7 cellular contexts compared by ENCODE assay signal in the genomic region with DNA sequence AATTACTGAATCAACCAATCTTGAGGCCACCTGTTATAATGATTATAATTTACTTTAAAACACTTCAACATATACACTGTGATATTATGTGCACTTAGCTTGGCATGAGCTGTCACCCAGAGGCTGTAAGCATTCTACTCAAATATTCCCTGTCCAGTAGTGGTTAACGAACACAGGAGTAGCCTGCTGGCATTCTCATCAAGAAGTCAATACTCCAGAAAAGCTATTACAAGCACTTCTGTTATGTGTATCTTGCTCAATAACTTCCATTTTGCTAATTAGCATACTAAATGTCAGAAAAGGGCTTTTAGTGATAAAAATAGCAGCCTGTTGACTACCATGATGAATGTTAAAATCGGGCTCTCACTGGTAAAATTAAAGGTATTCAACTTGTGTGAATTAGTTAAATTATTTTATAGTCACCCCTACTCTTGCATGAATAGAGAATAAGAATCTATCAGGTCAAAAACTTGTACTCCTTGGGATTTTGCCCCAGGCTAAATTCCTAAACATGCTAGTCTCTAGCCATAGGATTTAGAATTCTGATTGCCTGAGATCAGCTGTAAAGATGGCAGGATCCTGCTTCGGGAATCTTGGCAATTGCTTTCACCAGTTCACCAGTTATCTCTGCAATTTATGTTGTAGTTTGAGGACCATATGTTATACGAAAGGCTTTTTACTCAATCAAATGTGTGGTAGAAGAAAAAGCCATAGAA.
"Had no signal": no experiment of that assay in that cellular context is flagged by ENCODE, and none has a peak within 500 bp of the region (broad histone marks: within the 10 kb centered on the region; RNA-seq: fewer than 3 reads in every experiment).

No MANE protein-coding gene starts in this region.

- DNase-seq: activated naive CD4-positive, alpha-beta T cell treated with anti-CD3 and anti-CD28 coated beads, Interleukin-2, amount 50 U/mL, for 16 hours; body of pancreas; foreskin melanocyte; head of caudate nucleus; left ventricle myocardium inferior; stimulated activated CD4-positive, alpha-beta T cell treated with anti-CD3 and anti-CD28 coated beads, Interleukin-4, amount 100 ng/mL, for 24 hours had no signal

- H3K4me3 ChIP-seq: body of pancreas, esophagus muscularis mucosa, left ventricle myocardium inferior had no signal

- ATAC-seq: body of pancreas had no signal
